16 cellular contexts compared by ENCODE assay signal in the genomic region with DNA sequence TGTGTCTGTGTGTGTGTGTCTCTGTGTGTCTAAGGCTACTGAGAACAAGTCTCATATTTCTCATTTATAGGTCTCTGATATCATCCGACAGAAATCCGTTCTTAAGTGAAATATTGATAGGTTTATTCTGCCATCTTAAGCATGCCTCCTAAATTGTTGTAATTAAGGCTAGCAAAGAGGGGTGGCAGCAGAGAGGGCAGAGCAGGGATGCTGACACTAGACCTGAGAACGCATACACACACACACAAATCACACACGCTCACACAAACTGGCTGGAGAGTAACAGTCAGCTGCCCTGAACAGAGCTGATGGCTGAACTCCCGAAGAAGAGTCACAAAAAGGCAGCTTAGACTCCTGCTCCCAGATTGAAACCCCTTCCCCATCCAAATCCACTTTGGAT.
DNase-seq lines count a peak whose midpoint lies in the region; ATAC-seq, FAIRE-seq and TF ChIP-seq lines count a peak whose summit lies in the region.
"Had no signal": no experiment of that assay in that cellular context is flagged by ENCODE, and none has a peak within 500 bp of the region (broad histone marks: within the 10 kb centered on the region; RNA-seq: fewer than 3 reads in every experiment).

No MANE protein-coding gene starts in this region.

- no peaks in the 10 kb centered on the region for H3F3A ChIP-seq in SK-N-SH (replicated peaks; ENCODE audit: insufficient read depth)

- CTCF ChIA-PET in SK-N-SH (lab: Yijun Ruan, JAX) (interaction anchor here (0.9 to 2.0 kb wide), 6 partner anchors 14 to 84 kb away, joined by 3 to 6 read pairs (median 4); a partner anchor contains a TSS), HepG2 (lab: Yijun Ruan, JAX; ENCODE audit: low intra/inter-chr PET ratio, low total read pairs) (no interaction called here)

- DNase-seq in SK-N-SH: peak; percentile 40
- peak; percentile 8 for DNase-seq in NCI-H510A (lab: John Stamatoyannopoulos, UW)
- no peak for DNase-seq in epithelial cell of proximal tubule (ENCODE audit: low read depth)
- no peak for DNase-seq in HepG2 (ENCODE audit: low spot score)
- DNase-seq in gastrocnemius medialis: no peak
- DNase-seq: activated CD4-positive, alpha-beta T cell treated with anti-CD3 and anti-CD28 coated beads for 1 hour; activated naive CD8-positive, alpha-beta T cell treated with anti-CD3 and anti-CD28 coated beads, Interleukin-2, amount 10 ng/mL, durations not matched to agents 7 days and 5 days; Calu3; effector CD8-positive, alpha-beta T cell; HCEC 1CT; Kasumi-1; Peyer's patch; stimulated activated naive CD4-positive, alpha-beta T cell treated with Interleukin-2 at 50 U/mL for 16 hours had no signal

- ATAC-seq in SK-N-SH treated with all-trans-retinoic acid at 6 μM for 48 hours (no peak), HepG2 (no peak), GM18907 (IDR thresholded peaks at IDR 0.05; ENCODE audit: unreplicated experiment) (no peak), gastrocnemius medialis (no peak), GM21528 (IDR thresholded peaks at IDR 0.05; ENCODE audit: low FRiP score, unreplicated experiment) (no peak)

- no peak overlapping the region for H3K9ac ChIP-seq in SK-N-SH
- no peak overlapping the region for H3K9ac ChIP-seq in HepG2 (ENCODE audit: insufficient read depth, low read depth, low read length)

- H3K36me3 ChIP-seq in SK-N-SH (replicated peaks in 1 of 2; ENCODE audit: control insufficient read depth in 1 of 2, insufficient read depth in 2 of 2, low read length in 1 of 2) (no peaks in the 10 kb centered on the region), HepG2 (replicated peaks in 1 of 2; ENCODE audit: control insufficient read depth in 1 of 2, insufficient read depth in 2 of 2, low read length in 2 of 2) (no peaks in the 10 kb centered on the region), gastrocnemius medialis (no peaks in the 10 kb centered on the region)
- H3K36me3 ChIP-seq: Peyer's patch had no signal

- in situ Hi-C loops in HepG2 (cut with HindIII; ENCODE audit: extremely low pct_ligation_motif_present, low pct_unique_long_range_greater_than_20kb): no loop called here
- in situ Hi-C loops in gastrocnemius medialis (cut with MboI; ENCODE audit: low sequenced_read_pairs in 4 of 4): no loop called here

- no peak overlapping the region for H3K4me3 ChIP-seq in SK-N-SH (ENCODE audit: low read depth in 2 of 2, low read length in 1 of 2)
- H3K4me3 ChIP-seq in epithelial cell of proximal tubule (ENCODE audit: low read depth, low read length): no peak overlapping the region
- no peak overlapping the region for H3K4me3 ChIP-seq in HepG2 (replicated peaks in 1 of 3; ENCODE audit: insufficient read depth in 1 of 3, low read depth in 2 of 3, low read length in 3 of 3)
- H3K4me3 ChIP-seq in gastrocnemius medialis: no peak overlapping the region
- H3K4me3 ChIP-seq: Peyer's patch had no signal

- no peaks in the 10 kb centered on the region for H3K27me3 ChIP-seq in SK-N-SH (ENCODE audit: insufficient read depth)
- H3K27me3 ChIP-seq in HepG2 (ENCODE audit: control insufficient read depth in 1 of 2, insufficient read depth in 2 of 2, low read length in 2 of 2): peaks cover 0 to 7% of the 10 kb centered on the region in 2 experiments; a peak in 2 of 5 replicates
- no peaks in the 10 kb centered on the region for H3K27me3 ChIP-seq in gastrocnemius medialis
- H3K27me3 ChIP-seq: Peyer's patch had no signal

- H3K79me2 ChIP-seq in SK-N-SH (ENCODE audit: insufficient read depth): no peaks in the 10 kb centered on the region
- no peaks in the 10 kb centered on the region for H3K79me2 ChIP-seq in HepG2 (ENCODE audit: insufficient read depth, low read length)

- TF ChIP-seq EP300 in SK-N-SH (IDR thresholded peaks at IDR 0.05; ENCODE audit: borderline replicate concordance in 1 of 2, low read depth in 1 of 2, low read length in 1 of 2): no peak
- no peak for TF ChIP-seq EP300 in HepG2 (IDR thresholded peaks at IDR 0.05; ENCODE audit: low read depth in 2 of 2, low read length in 2 of 2)
- TF ChIP-seq EP300 in HepG2 (CRISPR knock-in tag; IDR thresholded peaks at IDR 0.05; ENCODE audit: borderline replicate concordance): no peak

- BruUV-seq in HepG2 (replicated peaks; lab: Mats Ljungman, UMichigan): no TSS peak

- TF ChIP-seq CTCF in SK-N-SH (IDR thresholded peaks at IDR 0.05) (peak; percentile 24), epithelial cell of proximal tubule (conservative IDR thresholded peaks at IDR 0.05; ENCODE audit: low read depth, low read length) (peak; percentile 38), HepG2 (CRISPR knock-in tag; IDR thresholded peaks at IDR 0.05) (no peak), gastrocnemius medialis (IDR thresholded peaks at IDR 0.05 in 4 of 5, conservative IDR thresholded peaks at IDR 0.05 in 1 of 5) (no peak)

- 58% methylated on average over 5 of the region's 5 CpGs for WGBS in SK-N-SH (ENCODE audit: low lambda C conversion rate)
- WGBS in HepG2 (ENCODE audit: low lambda C conversion rate): 59% methylated on average over 5 of the region's 5 CpGs

- TF ChIP-seq RAD21 in SK-N-SH (IDR thresholded peaks at IDR 0.05; ENCODE audit: low read length): peak; percentile 42
- TF ChIP-seq RAD21 in HepG2 (CRISPR knock-in tag; IDR thresholded peaks at IDR 0.05): no peak

- H2AFZ ChIP-seq in SK-N-SH (ENCODE audit: low read depth): no peak overlapping the region
- no peak overlapping the region for H2AFZ ChIP-seq in HepG2 (ENCODE audit: low read length)

- POLR2A ChIA-PET in SK-N-SH (lab: Yijun Ruan, JAX) (no interaction called here), HepG2 (lab: Yijun Ruan, JAX) (no interaction called here)

- H3K27ac ChIP-seq in SK-N-SH (ENCODE audit: low read depth in 2 of 2, low read length in 1 of 2): 0 out of 4 replicates have a peak overlapping the region, but pooled peaks of 1 of the 2 experiments have one; percentile 14
- no peak overlapping the region for H3K27ac ChIP-seq in HepG2 (ENCODE audit: extremely low read length, insufficient read depth, low read length)
- H3K27ac ChIP-seq in gastrocnemius medialis: no peak overlapping the region
- H3K27ac ChIP-seq: Peyer's patch had no signal

- H3K9me3 ChIP-seq in SK-N-SH (no peaks in the 10 kb centered on the region), HepG2 (ENCODE audit: low read length) (no peaks in the 10 kb centered on the region), gastrocnemius medialis (no peaks in the 10 kb centered on the region)
- H3K9me3 ChIP-seq: Peyer's patch had no signal

- intact Hi-C loops in HepG2 (cut with micrococcal nuclease; ENCODE audit: unreplicated experiment) (no loop called here), gastrocnemius medialis (cut with DNase I; ENCODE audit: low total_unique reads) (loop anchor here (10.0 kb wide), 1 partner anchor 133 kb away; no protein-coding TSS in a partner anchor)

- H3K4me1 ChIP-seq in SK-N-SH (ENCODE audit: control insufficient read depth in 1 of 2, insufficient read depth in 2 of 2, low read depth in 1 of 2, low read length in 1 of 2): peaks cover 0 to 27% of the 10 kb centered on the region in 2 experiments; a peak in 1 of 4 replicates
- peaks cover 7% of the 10 kb centered on the region; the same call in 1 of the 2 replicates for H3K4me1 ChIP-seq in HepG2 (ENCODE audit: insufficient read depth, low read length)
- H3K4me1 ChIP-seq in gastrocnemius medialis: no peaks in the 10 kb centered on the region
- H3K4me1 ChIP-seq: Peyer's patch had no signal

- H3K4me2 ChIP-seq in SK-N-SH: no peak overlapping the region
- no peak overlapping the region for H3K4me2 ChIP-seq in HepG2 (ENCODE audit: low read depth, low read length)

- H3K9me2 ChIP-seq in SK-N-SH: no peaks in the 10 kb centered on the region

- no peak for FAIRE-seq in HepG2 (lab: Jason Lieb, UNC)

- no peaks in the 10 kb centered on the region for H4K20me1 ChIP-seq in SK-N-SH (ENCODE audit: insufficient read depth)
- H4K20me1 ChIP-seq in HepG2 (ENCODE audit: insufficient read depth, low read length): no peaks in the 10 kb centered on the region

- no peak for TF ChIP-seq POLR2A in HepG2 (IDR thresholded peaks at IDR 0.05; ENCODE audit: insufficient read depth in 1 of 2, low read depth in 2 of 2, low read length in 2 of 2)
- TF ChIP-seq POLR2A in gastrocnemius medialis (IDR thresholded peaks at IDR 0.05): no peak

TF ChIP-seq in SK-N-SH, 30 proteins besides CTCF, POLR2A, EP300 and RAD21 (continues in another document):
- TF ChIP-seq SMC3 (IDR thresholded peaks at IDR 0.05; ENCODE audit: low read depth, low read length): 0 out of 2 replicates have a peak, but pooled peaks have one; percentile 15
- no peak for TF ChIP-seq ELF1 (IDR thresholded peaks at IDR 0.05)
- no peak for TF ChIP-seq JUND (IDR thresholded peaks at IDR 0.05)

TF ChIP-seq in SK-N-SH treated with all-trans-retinoic acid at 6 μM for 48 hours, 23 proteins besides CTCF, POLR2A, EP300 and RAD21:
- TF ChIP-seq ESRRG (CRISPR knock-in tag; IDR thresholded peaks at IDR 0.05) (no peak), RARB (CRISPR knock-in tag; IDR thresholded peaks at IDR 0.05) (no peak), SNAI2 (CRISPR knock-in tag; IDR thresholded peaks at IDR 0.05) (no peak)

TF ChIP-seq in HepG2, 621 proteins besides CTCF, POLR2A, EP300 and RAD21 (continues in another document):
- TF ChIP-seq, protein P1, sequence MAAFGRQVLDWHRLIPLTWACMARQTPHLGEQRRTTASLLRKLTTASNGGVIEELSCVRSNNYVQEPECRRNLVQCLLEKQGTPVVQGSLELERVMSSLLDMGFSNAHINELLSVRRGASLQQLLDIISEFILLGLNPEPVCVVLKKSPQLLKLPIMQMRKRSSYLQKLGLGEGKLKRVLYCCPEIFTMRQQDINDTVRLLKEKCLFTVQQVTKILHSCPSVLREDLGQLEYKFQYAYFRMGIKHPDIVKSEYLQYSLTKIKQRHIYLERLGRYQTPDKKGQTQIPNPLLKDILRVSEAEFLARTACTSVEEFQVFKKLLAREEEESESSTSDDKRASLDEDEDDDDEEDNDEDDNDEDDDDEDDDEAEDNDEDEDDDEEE (CRISPR knock-in tag; IDR thresholded peaks at IDR 0.05): no peak
- no peak for TF ChIP-seq TARDBP (CRISPR knock-in tag; IDR thresholded peaks at IDR 0.05)
- no peak for TF ChIP-seq ZFP82 (CRISPR knock-in tag; IDR thresholded peaks at IDR 0.05; ENCODE audit: borderline replicate concordance)
- TF ChIP-seq JUN (CRISPR knock-in tag; IDR thresholded peaks at IDR 0.05): no peak
- TF ChIP-seq MTF1 (CRISPR knock-in tag; IDR thresholded peaks at IDR 0.05): no peak
- no peak for TF ChIP-seq TP53 (CRISPR knock-in tag; conservative IDR thresholded peaks at IDR 0.05)

Comparison
In these comparisons a context has a peak if more than half of its experiments do, and no peak if none do; other contexts are left out.
1. DNase-seq: peak in SK-N-SH (single experiment) and NCI-H510A (single experiment); none in epithelial cell of proximal tubule (single experiment), HepG2 (single experiment) and gastrocnemius medialis (0 of 2).
2. CTCF ChIP-seq: peak in SK-N-SH (single experiment) and epithelial cell of proximal tubule (single experiment); none in HepG2 (single experiment) and gastrocnemius medialis (0 of 5).